ENCODE assay signal across 10 cellular contexts in the genomic region with DNA sequence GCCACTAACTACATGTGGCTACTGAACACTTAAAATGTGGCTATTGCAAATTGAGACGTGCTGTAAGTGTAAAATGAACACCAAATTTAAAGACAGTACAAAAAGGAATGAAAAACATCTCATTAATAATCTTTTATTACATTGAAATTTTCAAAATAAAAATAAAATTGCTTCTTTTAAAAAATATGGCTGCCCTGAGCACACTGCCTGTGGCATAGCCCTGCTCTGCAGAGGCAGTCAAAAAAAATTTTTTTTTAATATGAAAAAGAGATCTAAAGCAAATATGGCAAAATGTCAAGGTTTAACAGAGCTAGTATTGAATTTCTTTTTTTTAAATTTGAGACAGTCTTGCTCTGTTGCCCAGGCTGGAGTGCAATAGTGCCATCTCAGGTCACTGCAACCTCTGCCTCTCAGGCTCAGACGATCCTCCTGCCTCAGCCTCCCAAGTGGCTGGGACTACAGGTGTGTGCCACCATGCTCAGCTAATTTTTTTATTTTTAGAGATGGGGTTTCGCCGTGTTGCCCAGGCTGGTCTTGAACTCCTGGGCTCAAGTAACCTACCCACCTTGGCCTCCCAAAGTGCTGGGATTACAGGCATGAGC. TPM values are rescaled to one million over a fixed set of nuclear protein-coding genes. Genes with fewer than 3 reads are reported as not detected.
DNase-seq lines count a peak whose midpoint lies in the region; ATAC-seq and TF ChIP-seq lines count a peak whose summit lies in the region.
"Had no signal": no experiment of that assay in that cellular context is flagged by ENCODE, and none has a peak within 500 bp of the region (broad histone marks: within the 10 kb centered on the region; RNA-seq: fewer than 3 reads in every experiment).

No MANE protein-coding gene starts in this region.

- no peak overlapping the region for H3K4me3 ChIP-seq in naive thymus-derived CD4-positive, alpha-beta T cell (ENCODE audit: low read length)
- H3K4me3 ChIP-seq in WERI-Rb-1 (ENCODE audit: low read depth, low read length), result no peak overlapping the region
- H3K4me3 ChIP-seq: smooth muscle cell had no signal

- peaks cover 0 to 5% (median 0%) of the 10 kb centered on the region in 3 experiments for H3K36me3 ChIP-seq in naive thymus-derived CD4-positive, alpha-beta T cell (ENCODE audit: control insufficient read depth in 2 of 3, insufficient read depth in 3 of 3, low read length in 3 of 3)
- H3K36me3 ChIP-seq in WERI-Rb-1, result peaks cover 12% of the 10 kb centered on the region

- intact Hi-C loops in naive thymus-derived CD4-positive, alpha-beta T cell (cut with micrococcal nuclease), result loop anchor here (1.0 to 2.0 kb wide), 8 partner anchors 22 to 236 kb away; a partner anchor contains a TSS

- H3K4me3 Mint-ChIP-seq in naive thymus-derived CD4-positive, alpha-beta T cell, result no peak overlapping the region

- H3K9me3 Mint-ChIP-seq in naive thymus-derived CD4-positive, alpha-beta T cell, result no peaks in the 10 kb centered on the region

- CTCF ChIA-PET in naive thymus-derived CD4-positive, alpha-beta T cell (lab: Charles Lee), result interaction anchor here (0.7 to 8.3 kb wide), 7 partner anchors 10 to 229 kb away, joined by 3 to 102 read pairs (median 4); no protein-coding TSS in a partner anchor

- no peak overlapping the region for H3K27ac ChIP-seq in naive thymus-derived CD4-positive, alpha-beta T cell (ENCODE audit: low read depth, low read length)
- no peak overlapping the region for H3K27ac ChIP-seq in WERI-Rb-1

- H3K4me1 Mint-ChIP-seq in naive thymus-derived CD4-positive, alpha-beta T cell, result peaks cover 0 to 8% (median 5%) of the 10 kb centered on the region in 7 donors

- ATAC-seq in GM18909 (IDR thresholded peaks at IDR 0.05; ENCODE audit: poor library complexity, unreplicated experiment) (peak; percentile 30), GM21786 (IDR thresholded peaks at IDR 0.05; ENCODE audit: unreplicated experiment) (peak; percentile 28), HG03460 (IDR thresholded peaks at IDR 0.05; ENCODE audit: unreplicated experiment) (peak; percentile 26)
- peak; percentile 45 for ATAC-seq in naive thymus-derived CD4-positive, alpha-beta T cell

- peaks cover 0 to 4% of the 10 kb centered on the region in 2 donors for H3K4me1 ChIP-seq in naive thymus-derived CD4-positive, alpha-beta T cell (ENCODE audit: control insufficient read depth in 2 of 2, insufficient read depth in 2 of 2, low read length in 2 of 2)

- H3K27me3 ChIP-seq in naive thymus-derived CD4-positive, alpha-beta T cell (ENCODE audit: control insufficient read depth in 2 of 2, insufficient read depth in 2 of 2, low read length in 2 of 2), result no peaks in the 10 kb centered on the region
- H3K27me3 ChIP-seq in WERI-Rb-1 (ENCODE audit: insufficient read depth, low read depth, severe bottlenecking), result no peaks in the 10 kb centered on the region

- DNase-seq in naive thymus-derived CD4-positive, alpha-beta T cell, result no peak
- no peak for DNase-seq in WERI-Rb-1
- DNase-seq in stimulated activated CD4-positive, alpha-beta T cell treated with anti-CD3 and anti-CD28 coated beads, Interleukin-1b, Interleukin-23, amount 100 ng/mL, for 48 hours, result no peak
- DNase-seq in stimulated activated CD4-positive, alpha-beta T cell treated with anti-CD3 and anti-CD28 coated beads, Interleukin-4, amount 100 ng/mL, for 4 hours, result no peak
- DNase-seq: activated CD4-positive, alpha-beta T cell treated with anti-CD3 and anti-CD28 coated beads, Interleukin-2, amount 50 U/mL, for 1 hour; left cardiac atrium had no signal

- TF ChIP-seq CTCF in WERI-Rb-1 (IDR thresholded peaks at IDR 0.05; ENCODE audit: low read depth, low read length), result no peak

- no peak overlapping the region for H3K27ac Mint-ChIP-seq in naive thymus-derived CD4-positive, alpha-beta T cell

- H3K27me3 Mint-ChIP-seq in naive thymus-derived CD4-positive, alpha-beta T cell, result no peaks in the 10 kb centered on the region

- H3K9me3 ChIP-seq in naive thymus-derived CD4-positive, alpha-beta T cell (ENCODE audit: control insufficient read depth in 2 of 3, low read length in 3 of 3), result no peaks in the 10 kb centered on the region
- no peaks in the 10 kb centered on the region for H3K9me3 ChIP-seq in WERI-Rb-1 (ENCODE audit: severe bottlenecking)

- peaks cover 6 to 13% (median 7%) of the 10 kb centered on the region in 5 donors for H3K36me3 Mint-ChIP-seq in naive thymus-derived CD4-positive, alpha-beta T cell

- POLR2A ChIA-PET in naive thymus-derived CD4-positive, alpha-beta T cell (lab: Charles Lee), result no interaction called here

RNA-seq across cellular contexts. Expression of a gene that starts 25.6 kb away (rescaled TPM):
- 10 to 100 TPM; 15.0 to 38.1 (median 29.4) TPM for total RNA-seq in naive thymus-derived CD4-positive, alpha-beta T cell
- polyA plus RNA-seq in naive thymus-derived CD4-positive, alpha-beta T cell, result 10 to 100 TPM in 1 of 2 donors, 1 to 10 TPM in 1; 7.8 to 12.6 TPM

RNA-seq across cellular contexts. Expression of a gene that starts 49.8 kb away (rescaled TPM):
- 10 to 100 TPM in 1 of 5 experiments, 1 to 10 TPM in 4; 1.8 to 13.6 (median 6.6) TPM for total RNA-seq in naive thymus-derived CD4-positive, alpha-beta T cell
- 1 to 10 TPM; 2.5 to 2.6 TPM for polyA plus RNA-seq in naive thymus-derived CD4-positive, alpha-beta T cell
